Comparison of ENCODE assay signal across 8 cellular contexts in genomic region chrX:40099046-40099968, GRCh38. TPM values are rescaled to one million over a fixed set of nuclear protein-coding genes. Genes with fewer than 3 reads are reported as not detected.
DNase-seq lines count a peak whose midpoint lies in the region; ATAC-seq, FAIRE-seq and TF ChIP-seq lines count a peak whose summit lies in the region.

No MANE protein-coding gene starts in this region.

- H3K4me1 Mint-ChIP-seq in activated CD8-positive, alpha-beta memory T cell treated with anti-CD3 and anti-CD28 coated beads, Interleukin-2, amount 10 ng/mL, durations not matched to agents 7 days and 5 days: peaks cover 16% of the 10 kb centered on the region

- no peak for TF ChIP-seq POLR2A in H54 (IDR thresholded peaks at IDR 0.05; ENCODE audit: low read depth, low read length)

- H3K27me3 Mint-ChIP-seq in activated CD8-positive, alpha-beta memory T cell treated with anti-CD3 and anti-CD28 coated beads, Interleukin-2, amount 10 ng/mL, durations not matched to agents 7 days and 5 days: no peaks in the 10 kb centered on the region

- peaks cover 1% of the 10 kb centered on the region for H3K36me3 Mint-ChIP-seq in activated CD8-positive, alpha-beta memory T cell treated with anti-CD3 and anti-CD28 coated beads, Interleukin-2, amount 10 ng/mL, durations not matched to agents 7 days and 5 days

- DNase-seq in NCI-H1436 (lab: John Stamatoyannopoulos, UW) (peak; percentile 38), NCI-H1436 treated with DMSO at 0.1 percent for 48 hours (lab: John Stamatoyannopoulos, UW) (no peak), NCI-H748 treated with DMSO at 0.1 percent for 48 hours (lab: John Stamatoyannopoulos, UW) (peak; percentile 25), Right ventricle myocardium superior (peak; percentile 62), retinal pigment epithelial cell (ENCODE audit: low read depth) (no peak), H54 (ENCODE audit: insufficient read length, low spot score) (no peak)
- peak; percentile 75 for DNase-seq in activated CD8-positive, alpha-beta memory T cell treated with anti-CD3 and anti-CD28 coated beads, Interleukin-2, amount 10 ng/mL, durations not matched to agents 7 days and 5 days

- H3K4me3 Mint-ChIP-seq in activated CD8-positive, alpha-beta memory T cell treated with anti-CD3 and anti-CD28 coated beads, Interleukin-2, amount 10 ng/mL, durations not matched to agents 7 days and 5 days: peak overlapping the region; percentile 71

- CTCF ChIA-PET in activated CD8-positive, alpha-beta memory T cell treated with anti-CD3 and anti-CD28 coated beads, Interleukin-2, amount 10 ng/mL, durations not matched to agents 7 days and 5 days (lab: Charles Lee): no interaction called here

- intact Hi-C loops in Right ventricle myocardium superior (cut with DNase I): loop anchor here (5.0 to 10.0 kb wide), 3 partner anchors 53 to 365 kb away; no protein-coding TSS in a partner anchor

- no peaks in the 10 kb centered on the region for H3K9me3 Mint-ChIP-seq in activated CD8-positive, alpha-beta memory T cell treated with anti-CD3 and anti-CD28 coated beads, Interleukin-2, amount 10 ng/mL, durations not matched to agents 7 days and 5 days (ENCODE audit: low read depth)

- H3K27ac Mint-ChIP-seq in activated CD8-positive, alpha-beta memory T cell treated with anti-CD3 and anti-CD28 coated beads, Interleukin-2, amount 10 ng/mL, durations not matched to agents 7 days and 5 days: peak overlapping the region; percentile 86

- ATAC-seq in HG02938 (IDR thresholded peaks at IDR 0.05; ENCODE audit: unreplicated experiment) (peak; percentile 41), Right ventricle myocardium superior (ENCODE audit: poor library complexity) (peak; percentile 11)
- ATAC-seq in activated CD8-positive, alpha-beta memory T cell treated with anti-CD3 and anti-CD28 coated beads, Interleukin-2, amount 10 ng/mL, durations not matched to agents 7 days and 5 days: peak; percentile 28

- no peak for FAIRE-seq in H54 (lab: Jason Lieb, UNC)

- peak overlapping the region; percentile 46 for H3K4me3 ChIP-seq in retinal pigment epithelial cell (ENCODE audit: low read length)

- no peak for TF ChIP-seq CTCF in retinal pigment epithelial cell (conservative IDR thresholded peaks at IDR 0.05; ENCODE audit: low read depth, low read length)

RNA-seq across cellular contexts. Expression of gene BCOR, which starts 1.5 kb away (rescaled TPM):
- 10 to 100 TPM; 43.9 to 58.0 TPM for total RNA-seq in activated CD8-positive, alpha-beta memory T cell treated with anti-CD3 and anti-CD28 coated beads, Interleukin-2, amount 10 ng/mL, durations not matched to agents 7 days and 5 days
- 14.0 TPM for total RNA-seq in Right ventricle myocardium superior

Comparison
In these comparisons a context has a peak if more than half of its experiments do, and no peak if none do; other contexts are left out.
1. DNase-seq: peak in NCI-H1436 (single experiment), NCI-H748 treated with DMSO at 0.1 percent for 48 hours (single experiment), activated CD8-positive, alpha-beta memory T cell treated with anti-CD3 and anti-CD28 coated beads, Interleukin-2, amount 10 ng/mL, durations not matched to agents 7 days and 5 days (single experiment) and Right ventricle myocardium superior (single experiment); none in NCI-H1436 treated with DMSO at 0.1 percent for 48 hours (single experiment), retinal pigment epithelial cell (single experiment) and H54 (single experiment).
2. Peak in every context shown above with its lines, with median percentiles within 50 percentile points of each other: ATAC-seq.